ENCODE assay signal across 13 cellular contexts in genomic region chr12:64801381-64801780, GRCh38. TPM values are rescaled to one million over a fixed set of nuclear protein-coding genes. Genes with fewer than 3 reads are reported as not detected.
A peak's percentile ranks its signal among the peaks of the same experiment; 100 is the strongest.
DNase-seq lines count a peak whose midpoint lies in the region; TF ChIP-seq lines count a peak whose summit lies in the region.
"Had no signal": no experiment of that assay in that cellular context is flagged by ENCODE, and none has a peak within 500 bp of the region (broad histone marks: within the 10 kb centered on the region; RNA-seq: fewer than 3 reads in every experiment).

No MANE protein-coding gene starts in this region.

- WGBS in suprapubic skin: 53% methylated on average over 2 of the region's 2 CpGs

- TF ChIP-seq CTCF in NB4 (IDR thresholded peaks at IDR 0.05; ENCODE audit: low read depth, low read length) (peak; percentile 12), choroid plexus epithelial cell (conservative IDR thresholded peaks at IDR 0.05; ENCODE audit: low read depth, low read length) (peak; percentile 24), retinal pigment epithelial cell (conservative IDR thresholded peaks at IDR 0.05; ENCODE audit: low read depth, low read length) (peak; percentile 54), suprapubic skin (IDR thresholded peaks at IDR 0.05) (no peak)

- no peaks in the 10 kb centered on the region for H3K9me3 ChIP-seq in suprapubic skin
- H3K9me3 ChIP-seq: gastrocnemius medialis, ovary had no signal

- H3K4me1 ChIP-seq in suprapubic skin: peaks cover 3% of the 10 kb centered on the region
- H3K4me1 ChIP-seq: gastrocnemius medialis had no signal

- peaks cover 3% of the 10 kb centered on the region for H3K27me3 ChIP-seq in suprapubic skin
- H3K27me3 ChIP-seq: ovary had no signal

- DNase-seq in NCI-H2227 (lab: John Stamatoyannopoulos, UW; ENCODE audit: unreplicated experiment): peak; percentile 4
- DNase-seq in NCI-H2227 treated with DMSO at 0.1 percent for 48 hours (lab: John Stamatoyannopoulos, UW): no peak
- DNase-seq in NB4 (ENCODE audit: low read depth): no peak
- no peak for DNase-seq in choroid plexus epithelial cell (ENCODE audit: low read depth)
- no peak for DNase-seq in retinal pigment epithelial cell (ENCODE audit: low read depth)
- DNase-seq in HuH-7 (ENCODE audit: low spot score): no peak
- no peak for DNase-seq in suprapubic skin (ENCODE audit: low spot score in 2 of 2)
- no peak for DNase-seq in GM03348 (ENCODE audit: low spot score)
- DNase-seq: gastrocnemius medialis; left ventricle myocardium superior; ovary; stimulated activated CD4-positive, alpha-beta T cell treated with anti-CD3 and anti-CD28 coated beads, Interleukin-4, amount 100 ng/mL, for 24 hours; T-helper 9 cell had no signal

- no peak for TF ChIP-seq EP300 in suprapubic skin (IDR thresholded peaks at IDR 0.05)

- H3K27ac ChIP-seq in suprapubic skin: no peak overlapping the region
- H3K27ac ChIP-seq: gastrocnemius medialis, ovary had no signal

- no peak overlapping the region for H3K4me3 ChIP-seq in NB4 (ENCODE audit: low read depth, low read length)
- no peak overlapping the region for H3K4me3 ChIP-seq in choroid plexus epithelial cell (ENCODE audit: low read depth, low read length)
- H3K4me3 ChIP-seq in retinal pigment epithelial cell (ENCODE audit: low read length): no peak overlapping the region
- H3K4me3 ChIP-seq in suprapubic skin: no peak overlapping the region
- H3K4me3 ChIP-seq: gastrocnemius medialis, ovary had no signal

- no peak for TF ChIP-seq POLR2A in NB4 (IDR thresholded peaks at IDR 0.05; ENCODE audit: extremely low read depth, insufficient read length)
- TF ChIP-seq POLR2A in suprapubic skin (IDR thresholded peaks at IDR 0.05): no peak

- H3K36me3 ChIP-seq in suprapubic skin: no peaks in the 10 kb centered on the region
- H3K36me3 ChIP-seq: gastrocnemius medialis, ovary had no signal

RNA-seq across cellular contexts. Expression of gene TBC1D30, which starts 23.1 kb away (rescaled TPM):
- 1 to 10 TPM in 3 of 4 donors, under 1 TPM in 1; 0.49 to 3.9 (median 3.1) TPM for total RNA-seq in suprapubic skin

RNA-seq across cellular contexts. Expression of gene GNS, which starts 42.2 kb away (rescaled TPM):
- total RNA-seq in suprapubic skin: 10 to 100 TPM; 46.7 to 56.7 (median 49.6) TPM

Comparison
In these comparisons a context has a peak if more than half of its experiments do, and no peak if none do; other contexts are left out.
1. CTCF ChIP-seq: peak in NB4 (single experiment), choroid plexus epithelial cell (single experiment) and retinal pigment epithelial cell (single experiment); none in suprapubic skin (0 of 2).